Comparison of ENCODE assay signal across 27 cellular contexts in genomic region chr21:45141507-45141906, GRCh38.
"Had no signal": no experiment of that assay in that cellular context is flagged by ENCODE, and none has a peak within 500 bp of the region (broad histone marks: within the 10 kb centered on the region; RNA-seq: fewer than 3 reads in every experiment).

No MANE protein-coding gene starts in this region.

- H3K4me2 ChIP-seq: KMS-11 had no signal

- H3K27me3 ChIP-seq: brain microvascular endothelial cell, cardiac muscle cell had no signal

- H3K9ac ChIP-seq: KMS-11 had no signal

- DNase-seq: activated CD4-positive, alpha-beta T cell treated with anti-CD3 and anti-CD28 coated beads for 4 hours; activated CD4-positive, alpha-beta T cell treated with anti-CD3 and anti-CD28 coated beads, Interleukin-2, amount 50 U/mL, for 4 hours; activated CD8-positive, alpha-beta T cell treated with anti-CD3 and anti-CD28 coated beads, Interleukin-2, amount 10 ng/mL, durations not matched to agents 7 days and 5 days; activated gamma-delta T cell treated with Interleukin-2 at 50 U/mL for 16 hours; activated naive CD4-positive, alpha-beta T cell treated with anti-CD3 and anti-CD28 coated beads, Interleukin-2, amount 10 ng/mL, durations not matched to agents 7 days and 5 days; activated naive CD8-positive, alpha-beta T cell treated with anti-CD3 and anti-CD28 coated beads for 36 hours; activated T-cell treated with anti-CD3 and anti-CD28 coated beads, Interleukin-2, amount 50 U/mL, for 72 hours; brain microvascular endothelial cell; MV-4-11; NCI-H1092 treated with DMSO at 0.1 percent for 48 hours; NCI-H1436; NCI-H1694 treated with DMSO at 0.1 percent for 48 hours; NCI-H2029 treated with DMSO at 0.1 percent for 48 hours; NCI-H345; NCI-H510A; NCI-H69; NK-92 treated with Interleukin-12 subunit alpha and Interleukin-12 subunit beta, amount 100 ng/mL, for 24 hours; OCI-M1; RPMI8226; SHP77 treated with DMSO at 0.1 percent for 48 hours had no signal

- H3K27me3 Mint-ChIP-seq: activated naive CD4-positive, alpha-beta T cell treated with anti-CD3 and anti-CD28 coated beads, Interleukin-2, amount 10 ng/mL, durations not matched to agents 7 days and 5 days; activated naive CD8-positive, alpha-beta T cell treated with anti-CD3 and anti-CD28 coated beads for 36 hours; IgD-negative memory B cell had no signal

- H3K36me3 Mint-ChIP-seq: IgD-negative memory B cell had no signal

- H3K4me3 ChIP-seq: cardiac muscle cell had no signal

- H3K4me3 Mint-ChIP-seq: activated CD8-positive, alpha-beta T cell treated with anti-CD3 and anti-CD28 coated beads, Interleukin-2, amount 10 ng/mL, durations not matched to agents 7 days and 5 days; activated naive CD4-positive, alpha-beta T cell treated with anti-CD3 and anti-CD28 coated beads, Interleukin-2, amount 10 ng/mL, durations not matched to agents 7 days and 5 days; activated naive CD8-positive, alpha-beta T cell treated with anti-CD3 and anti-CD28 coated beads for 36 hours; activated T-cell treated with anti-CD3 and anti-CD28 coated beads, Interleukin-2, amount 50 U/mL, for 72 hours; IgD-negative memory B cell; T-helper 1 cell treated with Interleukin-12 subunit alpha and Interleukin-12 subunit beta and Interleukin-4 antibody, amounts not matched to agents 30 μg/mL and 1 μg/mL, for 36 hours had no signal

- H3K27ac Mint-ChIP-seq: activated CD8-positive, alpha-beta T cell treated with anti-CD3 and anti-CD28 coated beads, Interleukin-2, amount 10 ng/mL, durations not matched to agents 7 days and 5 days; activated naive CD4-positive, alpha-beta T cell treated with anti-CD3 and anti-CD28 coated beads, Interleukin-2, amount 10 ng/mL, durations not matched to agents 7 days and 5 days; activated naive CD8-positive, alpha-beta T cell treated with anti-CD3 and anti-CD28 coated beads for 36 hours; activated T-cell treated with anti-CD3 and anti-CD28 coated beads, Interleukin-2, amount 50 U/mL, for 72 hours; activated T-helper 2 cell treated with anti-CD3 and anti-CD28 coated beads, Interferon-gamma antibody, Interleukin-2, Interleukin-4, amounts not matched to agents 10 μg/mL and 5 μg/mL and 100 μg/mL, durations not matched to agents 14 hours and 24 hours and 36 hours; IgD-negative memory B cell; T-helper 1 cell treated with Interleukin-12 subunit alpha and Interleukin-12 subunit beta and Interleukin-4 antibody, amounts not matched to agents 30 μg/mL and 1 μg/mL, for 36 hours had no signal

- ATAC-seq: activated CD4-positive, CD25-positive, alpha-beta regulatory T cell treated with anti-CD3 and anti-CD28 coated beads, Interleukin-2, amount 50 U/mL, for 24 hours; activated CD8-positive, alpha-beta T cell treated with anti-CD3 and anti-CD28 coated beads, Interleukin-2, amount 10 ng/mL, durations not matched to agents 7 days and 5 days; activated T-cell treated with anti-CD3 and anti-CD28 coated beads, Interleukin-2, amount 50 U/mL, for 72 hours; Panc1 had no signal

- H3K36me3 ChIP-seq: cardiac muscle cell had no signal

- H3K27ac ChIP-seq: cardiac muscle cell, KMS-11 had no signal

- H3K9me3 Mint-ChIP-seq: activated naive CD4-positive, alpha-beta T cell treated with anti-CD3 and anti-CD28 coated beads, Interleukin-2, amount 10 ng/mL, durations not matched to agents 7 days and 5 days; activated naive CD8-positive, alpha-beta T cell treated with anti-CD3 and anti-CD28 coated beads for 36 hours; activated T-cell treated with anti-CD3 and anti-CD28 coated beads, Interleukin-2, amount 50 U/mL, for 72 hours; activated T-helper 2 cell treated with anti-CD3 and anti-CD28 coated beads, Interferon-gamma antibody, Interleukin-2, Interleukin-4, amounts not matched to agents 10 μg/mL and 5 μg/mL and 100 μg/mL, durations not matched to agents 14 hours and 24 hours and 36 hours; IgD-negative memory B cell; T-helper 1 cell treated with Interleukin-12 subunit alpha and Interleukin-12 subunit beta and Interleukin-4 antibody, amounts not matched to agents 30 μg/mL and 1 μg/mL, for 36 hours had no signal
